9 cellular contexts compared by ENCODE assay signal in genomic region chr11:68974421-68975194, GRCh38. TPM values are rescaled to one million over a fixed set of nuclear protein-coding genes. Genes with fewer than 3 reads are reported as not detected.
A peak's percentile ranks its signal among the peaks of the same experiment; 100 is the strongest.
DNase-seq lines count a peak whose midpoint lies in the region; ATAC-seq, FAIRE-seq and TF ChIP-seq lines count a peak whose summit lies in the region.
"Had no signal": no experiment of that assay in that cellular context is flagged by ENCODE, and none has a peak within 500 bp of the region (broad histone marks: within the 10 kb centered on the region; RNA-seq: fewer than 3 reads in every experiment).

No MANE protein-coding gene starts in this region.

- H3K36me3 ChIP-seq in keratinocyte (ENCODE audit: control insufficient read depth in 2 of 2, extremely low read depth in 1 of 2, insufficient read depth in 2 of 2, low read length in 2 of 2) = no peaks in the 10 kb centered on the region

- no peak overlapping the region for H3K4me3 ChIP-seq in keratinocyte (ENCODE audit: control insufficient read depth in 2 of 3, extremely low read depth in 1 of 3, insufficient read depth in 2 of 3, low read depth in 1 of 3, low read length in 3 of 3)
- H3K4me3 ChIP-seq: lung had no signal

- POLR2A ChIA-PET in CD4-positive, alpha-beta T cell (lab: Charles Lee) = no interaction called here

- H3K27me3 Mint-ChIP-seq in CD4-positive, alpha-beta T cell = peaks cover 10% of the 10 kb centered on the region
- H3K27me3 Mint-ChIP-seq in T-helper 2 cell treated with Interferon-gamma antibody and Interleukin-4, amounts not matched to agents 5 μg/mL and 100 μg/mL, for 36 hours (ENCODE audit: low read depth) = peaks cover 7% of the 10 kb centered on the region

- no peak overlapping the region for H3K4me2 ChIP-seq in keratinocyte (ENCODE audit: control insufficient read depth, extremely low read depth, insufficient read depth, low read depth, low read length)

- no peak for TF ChIP-seq CTCF in CD4-positive, alpha-beta T cell (IDR thresholded peaks at IDR 0.05)
- TF ChIP-seq CTCF in keratinocyte (optimal IDR thresholded peaks at IDR 0.05 in 1 of 3, IDR thresholded peaks at IDR 0.05 in 1 of 3, conservative IDR thresholded peaks at IDR 0.05 in 1 of 3; ENCODE audit: extremely low read depth in 1 of 3, insufficient read depth in 2 of 3, low read length in 3 of 3) = no peak

- no peaks in the 10 kb centered on the region for H3K27me3 ChIP-seq in CD4-positive, alpha-beta T cell (ENCODE audit: control insufficient read depth, insufficient read depth, low read length)
- H3K27me3 ChIP-seq in keratinocyte (ENCODE audit: control insufficient read depth, extremely low read depth, insufficient read depth, low read length) = peaks cover 8% of the 10 kb centered on the region

- dilution Hi-C loops in keratinocyte (cut with MboI; ENCODE audit: extremely low pct_ligation_motif_present, low sequenced_read_pairs) = no loop called here

- no peaks in the 10 kb centered on the region for H3K9me3 Mint-ChIP-seq in CD4-positive, alpha-beta T cell
- no peaks in the 10 kb centered on the region for H3K9me3 Mint-ChIP-seq in T-helper 2 cell treated with Interferon-gamma antibody and Interleukin-4, amounts not matched to agents 5 μg/mL and 100 μg/mL, for 36 hours

- no peaks in the 10 kb centered on the region for H3K4me1 ChIP-seq in keratinocyte (ENCODE audit: control insufficient read depth, extremely low read depth, insufficient read depth, low read length)

- CTCF ChIA-PET in CD4-positive, alpha-beta T cell (lab: Charles Lee) = no interaction called here

- no peak overlapping the region for H3K4me3 Mint-ChIP-seq in CD4-positive, alpha-beta T cell
- no peak overlapping the region for H3K4me3 Mint-ChIP-seq in T-helper 2 cell treated with Interferon-gamma antibody and Interleukin-4, amounts not matched to agents 5 μg/mL and 100 μg/mL, for 36 hours

- H3K4me1 Mint-ChIP-seq in CD4-positive, alpha-beta T cell (ENCODE audit: low read depth) = no peaks in the 10 kb centered on the region
- peaks cover 2% of the 10 kb centered on the region for H3K4me1 Mint-ChIP-seq in T-helper 2 cell treated with Interferon-gamma antibody and Interleukin-4, amounts not matched to agents 5 μg/mL and 100 μg/mL, for 36 hours (ENCODE audit: low read depth)

- no peaks in the 10 kb centered on the region for H3K36me3 Mint-ChIP-seq in CD4-positive, alpha-beta T cell (ENCODE audit: low read depth)
- peaks cover 3% of the 10 kb centered on the region for H3K36me3 Mint-ChIP-seq in T-helper 2 cell treated with Interferon-gamma antibody and Interleukin-4, amounts not matched to agents 5 μg/mL and 100 μg/mL, for 36 hours (ENCODE audit: low read depth)

- FAIRE-seq in GM19239 (lab: Jason Lieb, UNC) (peak; percentile 39), keratinocyte (lab: Jason Lieb, UNC) (peak; percentile 55)

- no peaks in the 10 kb centered on the region for H3K9me3 ChIP-seq in CD4-positive, alpha-beta T cell (ENCODE audit: control insufficient read depth, low read length)
- no peaks in the 10 kb centered on the region for H3K9me3 ChIP-seq in keratinocyte (ENCODE audit: control insufficient read depth, low read depth, low read length)

- no peak overlapping the region for H3K9ac ChIP-seq in keratinocyte (ENCODE audit: control insufficient read depth, extremely low read depth, insufficient read depth, low read length)

- no peak for DNase-seq in CD4-positive, alpha-beta T cell
- DNase-seq in GM19239 (ENCODE audit: insufficient read length, low spot score) (peak; percentile 50), keratinocyte (ENCODE audit: low read depth, low spot score) (no peak), MV-4-11 (lab: John Stamatoyannopoulos, UW) (no peak), AML-193 (lab: John Stamatoyannopoulos, UW) (no peak)
- no peak for DNase-seq in T-helper 2 cell treated with Interferon-gamma antibody and Interleukin-4, amounts not matched to agents 5 μg/mL and 100 μg/mL, for 36 hours (ENCODE audit: low spot score)

- no peaks in the 10 kb centered on the region for H3K79me2 ChIP-seq in keratinocyte (ENCODE audit: control insufficient read depth, insufficient read depth, low read length)

- H4K20me1 ChIP-seq in keratinocyte (ENCODE audit: control insufficient read depth, extremely low read depth, insufficient read depth, low read length) = no peaks in the 10 kb centered on the region

- H3K27ac ChIP-seq in CD4-positive, alpha-beta T cell (ENCODE audit: low read depth, low read length) = no peak overlapping the region
- no peak overlapping the region for H3K27ac ChIP-seq in keratinocyte (ENCODE audit: control insufficient read depth, insufficient read depth, low read length)

- peak; percentile 67 for ATAC-seq in CD4-positive, alpha-beta T cell (ENCODE audit: poor library complexity)
- ATAC-seq in GM21786 (IDR thresholded peaks at IDR 0.05; ENCODE audit: unreplicated experiment) (no peak), GM19324 (IDR thresholded peaks at IDR 0.05; ENCODE audit: low FRiP score, unreplicated experiment) (no peak)

- intact Hi-C loops in CD4-positive, alpha-beta T cell (cut with DNase I, micrococcal nuclease) = no loop called here

- no peak overlapping the region for H3K27ac Mint-ChIP-seq in CD4-positive, alpha-beta T cell
- peak overlapping the region; percentile 88 for H3K27ac Mint-ChIP-seq in T-helper 2 cell treated with Interferon-gamma antibody and Interleukin-4, amounts not matched to agents 5 μg/mL and 100 μg/mL, for 36 hours

- no peaks in the 10 kb centered on the region for H3K9me1 ChIP-seq in keratinocyte (ENCODE audit: control insufficient read depth, extremely low read depth, insufficient read depth, low read length)

- H2AFZ ChIP-seq in keratinocyte (ENCODE audit: control insufficient read depth, low read length) = no peak overlapping the region

RNA-seq across cellular contexts. Expression of gene MRGPRD, which starts 6.2 kb away (rescaled TPM):
- total RNA-seq in CD4-positive, alpha-beta T cell = not detected
- polyA plus RNA-seq in keratinocyte = not detected in 3 replicates
- not detected for polyA plus RNA-seq in keratinocyte (2011; ENCODE audit: low read depth)
- not detected in 2 replicates for polyA plus RNA-seq in keratinocyte (2011; cell fraction: cytosol; rRNA removed)
- polyA plus RNA-seq in keratinocyte (2011; cell fraction: nucleus; rRNA removed) = not detected in 2 replicates
- not detected in 2 replicates for polyA plus RNA-seq in keratinocyte (2012; ENCODE audit: low replicate concordance)
- polyA minus RNA-seq in keratinocyte = not detected in 3 replicates
- polyA minus RNA-seq in keratinocyte (2011; cell fraction: cytosol; rRNA and poly(A)+ RNA removed) = not detected
- polyA minus RNA-seq in keratinocyte (2011; cell fraction: nucleus; rRNA and poly(A)+ RNA removed) = not detected in 2 replicates
- total RNA-seq: lung had no signal
- polyA plus RNA-seq: lung had no signal

RNA-seq across cellular contexts. Expression of gene MRGPRF, which starts 38.4 kb away (rescaled TPM):
- total RNA-seq in CD4-positive, alpha-beta T cell = not detected
- 0.02 to 0.04 TPM in 2 of 3 replicates, not detected in the other for polyA plus RNA-seq in keratinocyte
- polyA plus RNA-seq in keratinocyte (2011; ENCODE audit: low read depth) = not detected
- 0.02 and 0.03 TPM in 2 replicates for polyA plus RNA-seq in keratinocyte (2011; cell fraction: cytosol; rRNA removed)
- polyA plus RNA-seq in keratinocyte (2011; cell fraction: nucleus; rRNA removed) = 0.04 and 0.05 TPM in 2 replicates
- polyA plus RNA-seq in keratinocyte (2012; ENCODE audit: low replicate concordance) = not detected in 2 replicates
- 0.30 TPM in 1 of 3 replicates, not detected in the others for polyA minus RNA-seq in keratinocyte
- polyA minus RNA-seq in keratinocyte (2011; cell fraction: cytosol; rRNA and poly(A)+ RNA removed) = not detected
- not detected in 2 replicates for polyA minus RNA-seq in keratinocyte (2011; cell fraction: nucleus; rRNA and poly(A)+ RNA removed)
